In the genomic region with DNA sequence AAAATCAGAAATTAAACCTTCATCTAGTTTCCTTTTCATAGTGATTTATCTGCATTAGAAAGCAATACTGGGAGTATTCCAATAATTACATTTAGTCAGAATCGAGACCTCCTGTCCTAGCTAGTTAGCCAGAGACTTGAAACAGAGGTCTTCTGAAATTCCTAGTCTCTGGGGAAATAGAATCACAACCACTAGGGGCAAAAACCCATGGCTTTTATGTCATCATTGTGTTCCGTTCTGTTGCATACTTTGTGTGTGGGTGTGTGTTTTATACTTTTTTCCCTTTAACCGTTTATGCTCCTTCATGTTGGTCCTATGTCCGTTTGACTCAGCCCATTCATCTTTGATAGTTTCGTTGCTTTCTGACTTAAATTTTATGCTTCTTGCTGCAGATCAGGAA, we compare ENCODE assay signal across 16 cellular contexts.
DNase-seq lines count a peak whose midpoint lies in the region; ATAC-seq, FAIRE-seq and TF ChIP-seq lines count a peak whose summit lies in the region.
"Had no signal": no experiment of that assay in that cellular context is flagged by ENCODE, and none has a peak within 500 bp of the region (broad histone marks: within the 10 kb centered on the region; RNA-seq: fewer than 3 reads in every experiment).

No MANE protein-coding gene starts in this region.

- FAIRE-seq in endothelial cell of umbilical vein (lab: Jason Lieb, UNC): no peak
- FAIRE-seq: pancreas had no signal

- dilution Hi-C loops in endothelial cell of umbilical vein (cut with MboI; ENCODE audit: extremely low pct_ligation_motif_present, low sequenced_read_pairs): no loop called here

- POLR2A ChIA-PET in activated CD8-positive, alpha-beta T cell treated with anti-CD3 and anti-CD28 coated beads for 36 hours (lab: Charles Lee): no interaction called here
- POLR2A ChIA-PET in activated CD8-positive, alpha-beta T cell treated with anti-CD3 and anti-CD28 coated beads, Interleukin-2, amount 10 ng/mL, durations not matched to agents 7 days and 5 days (lab: Charles Lee): no interaction called here
- POLR2A ChIA-PET in endothelial cell of umbilical vein (lab: Charles Lee): no interaction called here

- CTCF ChIA-PET in activated CD8-positive, alpha-beta T cell treated with anti-CD3 and anti-CD28 coated beads for 36 hours (lab: Charles Lee): interaction anchor here (1.0 to 2.5 kb wide), 2 partner anchors 12 to 123 kb away, joined by 3 to 9 read pairs; no protein-coding TSS in a partner anchor
- CTCF ChIA-PET in activated CD8-positive, alpha-beta T cell treated with anti-CD3 and anti-CD28 coated beads, Interleukin-2, amount 10 ng/mL, durations not matched to agents 7 days and 5 days (lab: Charles Lee): interaction anchor here (2.5 kb wide), 1 partner anchor 123 kb away, joined by 8 read pairs; no protein-coding TSS in a partner anchor
- CTCF ChIA-PET in endothelial cell of umbilical vein (lab: Charles Lee): no interaction called here

- BruUV-seq in endothelial cell of umbilical vein (replicated peaks; lab: Mats Ljungman, UMichigan): no TSS peak

- no peak for TF ChIP-seq POLR2A in endothelial cell of umbilical vein (IDR thresholded peaks at IDR 0.05; ENCODE audit: low read depth, low read length)

- intact Hi-C loops in activated CD8-positive, alpha-beta T cell treated with anti-CD3 and anti-CD28 coated beads for 36 hours (cut with micrococcal nuclease): no loop called here
- intact Hi-C loops in endothelial cell of umbilical vein (cut with micrococcal nuclease): no loop called here
- intact Hi-C loops in right cardiac atrium (cut with DNase I): no loop called here

- no peaks in the 10 kb centered on the region for H3K27me3 Mint-ChIP-seq in activated CD8-positive, alpha-beta T cell treated with anti-CD3 and anti-CD28 coated beads for 36 hours
- no peaks in the 10 kb centered on the region for H3K27me3 Mint-ChIP-seq in activated CD8-positive, alpha-beta T cell treated with anti-CD3 and anti-CD28 coated beads, Interleukin-2, amount 10 ng/mL, durations not matched to agents 7 days and 5 days (ENCODE audit: low read depth)
- no peaks in the 10 kb centered on the region for H3K27me3 Mint-ChIP-seq in type B pancreatic cell
- H3K27me3 Mint-ChIP-seq: activated T-cell treated with anti-CD3 and anti-CD28 coated beads, Interleukin-2, amount 50 U/mL, for 24 hours had no signal

- H3K36me3 Mint-ChIP-seq in activated CD8-positive, alpha-beta T cell treated with anti-CD3 and anti-CD28 coated beads for 36 hours (ENCODE audit: low read depth): peaks cover 14% of the 10 kb centered on the region
- peaks cover 20% of the 10 kb centered on the region for H3K36me3 Mint-ChIP-seq in activated CD8-positive, alpha-beta T cell treated with anti-CD3 and anti-CD28 coated beads, Interleukin-2, amount 10 ng/mL, durations not matched to agents 7 days and 5 days (ENCODE audit: low read depth)
- peaks cover 35% of the 10 kb centered on the region for H3K36me3 Mint-ChIP-seq in type B pancreatic cell

- peaks cover 2% of the 10 kb centered on the region for H3K4me1 ChIP-seq in endothelial cell of umbilical vein (ENCODE audit: control insufficient read depth, extremely low read depth, insufficient read depth, low read length)
- no peaks in the 10 kb centered on the region for H3K4me1 ChIP-seq in right cardiac atrium (ENCODE audit: control insufficient read depth, insufficient read depth, low read length)
- H3K4me1 ChIP-seq: pancreas, upper lobe of left lung had no signal

- peak overlapping the region; percentile 68 for H3K27ac Mint-ChIP-seq in activated CD8-positive, alpha-beta T cell treated with anti-CD3 and anti-CD28 coated beads for 36 hours
- no peak overlapping the region for H3K27ac Mint-ChIP-seq in activated CD8-positive, alpha-beta T cell treated with anti-CD3 and anti-CD28 coated beads, Interleukin-2, amount 10 ng/mL, durations not matched to agents 7 days and 5 days
- no peak overlapping the region for H3K27ac Mint-ChIP-seq in type B pancreatic cell

- H3K79me2 ChIP-seq in endothelial cell of umbilical vein (ENCODE audit: control insufficient read depth, insufficient read depth, low read length): peaks cover 20% of the 10 kb centered on the region

- no peaks in the 10 kb centered on the region for H3K9me3 ChIP-seq in endothelial cell of umbilical vein (replicated peaks; ENCODE audit: control insufficient read depth, insufficient read depth, low read length)
- H3K9me3 ChIP-seq in right cardiac atrium (ENCODE audit: control insufficient read depth, low read length): no peaks in the 10 kb centered on the region
- H3K9me3 ChIP-seq: pancreas, upper lobe of left lung had no signal

- no peak for DNase-seq in activated CD8-positive, alpha-beta T cell treated with anti-CD3 and anti-CD28 coated beads for 36 hours
- no peak for DNase-seq in activated CD8-positive, alpha-beta T cell treated with anti-CD3 and anti-CD28 coated beads, Interleukin-2, amount 10 ng/mL, durations not matched to agents 7 days and 5 days
- DNase-seq in NCI-H69 (lab: John Stamatoyannopoulos, UW) (peak; percentile 36), endothelial cell of umbilical vein (ENCODE audit: low read depth, low spot score) (no peak), type B pancreatic cell (ENCODE audit: extremely low spot score, unreplicated experiment) (no peak), right cardiac atrium (no peak), GM10266 (ENCODE audit: extremely low spot score) (no peak)
- DNase-seq: activated T-cell treated with anti-CD3 and anti-CD28 coated beads, Interleukin-2, amount 50 U/mL, for 24 hours; hypothalamus; NCI-H1694 treated with DMSO at 0.1 percent for 48 hours; pancreas; stimulated activated CD8-positive, alpha-beta memory T cell treated with anti-CD3 and anti-CD28 coated beads, Interleukin-4, amount 100 ng/mL, for 48 hours; upper lobe of left lung had no signal

- no peaks in the 10 kb centered on the region for H3K9me1 ChIP-seq in endothelial cell of umbilical vein (replicated peaks; ENCODE audit: control insufficient read depth, extremely low read depth, insufficient read depth, low read length)

- no peaks in the 10 kb centered on the region for H3K9me3 Mint-ChIP-seq in activated CD8-positive, alpha-beta T cell treated with anti-CD3 and anti-CD28 coated beads for 36 hours
- no peaks in the 10 kb centered on the region for H3K9me3 Mint-ChIP-seq in activated CD8-positive, alpha-beta T cell treated with anti-CD3 and anti-CD28 coated beads, Interleukin-2, amount 10 ng/mL, durations not matched to agents 7 days and 5 days (ENCODE audit: insufficient read depth)
- H3K9me3 Mint-ChIP-seq in type B pancreatic cell: no peaks in the 10 kb centered on the region
- H3K9me3 Mint-ChIP-seq: activated T-cell treated with anti-CD3 and anti-CD28 coated beads, Interleukin-2, amount 50 U/mL, for 24 hours had no signal

- H3K4me2 ChIP-seq in endothelial cell of umbilical vein (ENCODE audit: insufficient read depth, low read length): no peak overlapping the region

- H3K4me3 ChIP-seq in endothelial cell of umbilical vein (replicated peaks in 1 of 3; ENCODE audit: insufficient read depth in 1 of 3, low read depth in 1 of 3, low read length in 3 of 3): no peak overlapping the region
- H3K4me3 ChIP-seq in right cardiac atrium (ENCODE audit: low read length): no peak overlapping the region
- H3K4me3 ChIP-seq: lung, pancreas, SK-N-MC, upper lobe of left lung had no signal

- peaks cover 19 to 32% of the 10 kb centered on the region in 2 experiments for H3K36me3 ChIP-seq in endothelial cell of umbilical vein (ENCODE audit: control insufficient read depth in 2 of 2, extremely low read depth in 1 of 2, insufficient read depth in 2 of 2, low read length in 2 of 2)

- H3K27ac ChIP-seq in endothelial cell of umbilical vein (ENCODE audit: insufficient read depth, low read depth, low read length): no peak overlapping the region
- no peak overlapping the region for H3K27ac ChIP-seq in right cardiac atrium (ENCODE audit: low read length)
- H3K27ac ChIP-seq: pancreas, upper lobe of left lung had no signal

- no peak for TF ChIP-seq CTCF in activated CD8-positive, alpha-beta T cell treated with anti-CD3 and anti-CD28 coated beads for 36 hours (IDR thresholded peaks at IDR 0.05)
- TF ChIP-seq CTCF in endothelial cell of umbilical vein (IDR thresholded peaks at IDR 0.05; ENCODE audit: extremely low read depth in 1 of 2, insufficient read depth in 1 of 2, low read depth in 1 of 2, low read length in 2 of 2) (peak; percentile 3 to 12), type B pancreatic cell (conservative IDR thresholded peaks at IDR 0.05) (peak; percentile 60), GM10266 (IDR thresholded peaks at IDR 0.05; ENCODE audit: control insufficient read depth, insufficient read depth, low read depth, missing control alignments) (no peak)

- H3K4me1 Mint-ChIP-seq in activated CD8-positive, alpha-beta T cell treated with anti-CD3 and anti-CD28 coated beads for 36 hours (ENCODE audit: low read depth): peaks cover 11% of the 10 kb centered on the region
- no peaks in the 10 kb centered on the region for H3K4me1 Mint-ChIP-seq in activated CD8-positive, alpha-beta T cell treated with anti-CD3 and anti-CD28 coated beads, Interleukin-2, amount 10 ng/mL, durations not matched to agents 7 days and 5 days (ENCODE audit: low read depth)
- H3K4me1 Mint-ChIP-seq in type B pancreatic cell (ENCODE audit: unreplicated experiment): peaks cover 3% of the 10 kb centered on the region

- no peaks in the 10 kb centered on the region for H4K20me1 ChIP-seq in endothelial cell of umbilical vein (replicated peaks; ENCODE audit: control insufficient read depth, extremely low read depth, insufficient read depth, low read length)

- no peak overlapping the region for H3K9ac ChIP-seq in endothelial cell of umbilical vein (replicated peaks; ENCODE audit: extremely low read depth, insufficient read depth, low read length)

- no peak for ATAC-seq in activated CD8-positive, alpha-beta T cell treated with anti-CD3 and anti-CD28 coated beads for 36 hours
- no peak for ATAC-seq in activated CD8-positive, alpha-beta T cell treated with anti-CD3 and anti-CD28 coated beads, Interleukin-2, amount 10 ng/mL, durations not matched to agents 7 days and 5 days
- ATAC-seq in GM18517 (IDR thresholded peaks at IDR 0.05; ENCODE audit: unreplicated experiment): no peak
- no peak for ATAC-seq in right cardiac atrium
- ATAC-seq: pancreas had no signal

- H3K4me3 Mint-ChIP-seq in activated CD8-positive, alpha-beta T cell treated with anti-CD3 and anti-CD28 coated beads for 36 hours: no peak overlapping the region
- no peak overlapping the region for H3K4me3 Mint-ChIP-seq in activated CD8-positive, alpha-beta T cell treated with anti-CD3 and anti-CD28 coated beads, Interleukin-2, amount 10 ng/mL, durations not matched to agents 7 days and 5 days
- no peak overlapping the region for H3K4me3 Mint-ChIP-seq in type B pancreatic cell
- H3K4me3 Mint-ChIP-seq: activated T-cell treated with anti-CD3 and anti-CD28 coated beads, Interleukin-2, amount 50 U/mL, for 24 hours had no signal

- no peaks in the 10 kb centered on the region for H3K27me3 ChIP-seq in endothelial cell of umbilical vein (ENCODE audit: control insufficient read depth in 2 of 2, insufficient read depth in 2 of 2, low read length in 2 of 2)
- H3K27me3 ChIP-seq in right cardiac atrium (ENCODE audit: control insufficient read depth, insufficient read depth): no peaks in the 10 kb centered on the region
- H3K27me3 ChIP-seq: pancreas, upper lobe of left lung had no signal

- WGBS in right cardiac atrium: 65% methylated on average over 5 of the region's 5 CpGs

- H2AFZ ChIP-seq in endothelial cell of umbilical vein (ENCODE audit: low read depth, low read length): no peak overlapping the region

Comparison
In these comparisons a context has a peak if more than half of its experiments do, and no peak if none do; other contexts are left out.
1. CTCF ChIP-seq: peak in endothelial cell of umbilical vein (2 of 2) and type B pancreatic cell (single experiment); none in activated CD8-positive, alpha-beta T cell treated with anti-CD3 and anti-CD28 coated beads for 36 hours (single experiment) and GM10266 (single experiment).